In the genomic region with DNA sequence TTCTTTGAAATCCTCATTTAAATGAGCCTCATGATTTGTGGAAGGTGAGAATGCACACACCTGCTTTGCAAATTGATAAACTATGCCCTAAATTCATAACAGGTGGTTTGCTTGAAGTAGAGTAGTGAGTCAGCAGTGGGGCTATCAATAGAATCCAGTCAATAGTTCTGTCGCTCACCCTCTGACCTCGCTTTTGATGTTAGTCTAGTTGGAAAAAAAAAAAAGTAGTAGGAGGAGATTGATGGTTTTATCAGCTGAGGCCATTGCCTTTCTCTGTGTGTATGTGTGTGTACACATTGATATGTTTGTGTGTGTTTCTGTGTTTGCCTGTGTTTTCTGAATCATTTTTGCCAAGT, we compare ENCODE assay signal across 18 cellular contexts.
DNase-seq lines count a peak whose midpoint lies in the region; ATAC-seq and TF ChIP-seq lines count a peak whose summit lies in the region.
"Had no signal": no experiment of that assay in that cellular context is flagged by ENCODE, and none has a peak within 500 bp of the region (broad histone marks: within the 10 kb centered on the region; RNA-seq: fewer than 3 reads in every experiment).

No MANE protein-coding gene starts in this region.

- H3K27ac ChIP-seq in caudate nucleus (ENCODE audit: low read depth, low read length), result no peak overlapping the region

- H3K4me1 Mint-ChIP-seq in activated CD4-positive, alpha-beta memory T cell treated with anti-CD3 and anti-CD28 coated beads for 36 hours (ENCODE audit: low read depth), result no peaks in the 10 kb centered on the region
- H3K4me1 Mint-ChIP-seq: endodermal cell had no signal

- ATAC-seq in GM18502 (IDR thresholded peaks at IDR 0.05; ENCODE audit: poor library complexity, unreplicated experiment) (peak; percentile 86), GM21381 (IDR thresholded peaks at IDR 0.05; ENCODE audit: unreplicated experiment) (peak; percentile 69), HG02973 (IDR thresholded peaks at IDR 0.05; ENCODE audit: unreplicated experiment) (peak; percentile 73)
- ATAC-seq: HCT116; stimulated activated naive B cell treated with anti-CD40 and anti-IgM and Interleukin-4, amounts not matched to agents 10 μg/mL and 1 μg/mL and 100 μg/mL, for 72 hours had no signal

- H3K27me3 Mint-ChIP-seq in activated CD4-positive, alpha-beta memory T cell treated with anti-CD3 and anti-CD28 coated beads for 36 hours, result peaks cover 13% of the 10 kb centered on the region

- H3K4me3 Mint-ChIP-seq in activated CD4-positive, alpha-beta memory T cell treated with anti-CD3 and anti-CD28 coated beads for 36 hours, result no peak overlapping the region
- H3K4me3 Mint-ChIP-seq: endodermal cell; stimulated activated naive B cell treated with anti-CD40 and anti-IgM and Interleukin-4, amounts not matched to agents 10 μg/mL and 1 μg/mL and 100 μg/mL, for 72 hours had no signal

- no peaks in the 10 kb centered on the region for H3K36me3 Mint-ChIP-seq in activated CD4-positive, alpha-beta memory T cell treated with anti-CD3 and anti-CD28 coated beads for 36 hours
- H3K36me3 Mint-ChIP-seq: stimulated activated naive B cell treated with anti-CD40 and anti-IgM and Interleukin-4, amounts not matched to agents 10 μg/mL and 1 μg/mL and 100 μg/mL, for 72 hours had no signal

- H3K4me3 ChIP-seq in foreskin fibroblast (ENCODE audit: low read depth in 1 of 2, low read length in 2 of 2), result no peak overlapping the region

- intact Hi-C loops in activated CD4-positive, alpha-beta memory T cell treated with anti-CD3 and anti-CD28 coated beads for 36 hours (cut with micrococcal nuclease), result no loop called here

- CTCF ChIA-PET in activated CD4-positive, alpha-beta memory T cell treated with anti-CD3 and anti-CD28 coated beads for 36 hours (lab: Charles Lee), result no interaction called here

- POLR2A ChIA-PET in activated CD4-positive, alpha-beta memory T cell treated with anti-CD3 and anti-CD28 coated beads for 36 hours (lab: Charles Lee), result no interaction called here

- H3K9me3 Mint-ChIP-seq in activated CD4-positive, alpha-beta memory T cell treated with anti-CD3 and anti-CD28 coated beads for 36 hours, result peaks cover 3% of the 10 kb centered on the region

- no peak for TF ChIP-seq CTCF in foreskin fibroblast (IDR thresholded peaks at IDR 0.05; ENCODE audit: low read depth, low read length)

- H3K27ac Mint-ChIP-seq in activated CD4-positive, alpha-beta memory T cell treated with anti-CD3 and anti-CD28 coated beads for 36 hours, result no peak overlapping the region
- H3K27ac Mint-ChIP-seq: endodermal cell; stimulated activated naive B cell treated with anti-CD40 and anti-IgM and Interleukin-4, amounts not matched to agents 10 μg/mL and 1 μg/mL and 100 μg/mL, for 72 hours had no signal

- DNase-seq in NCI-H146 treated with DMSO at 0.1 percent for 48 hours (lab: John Stamatoyannopoulos, UW; ENCODE audit: unreplicated experiment) (peak; percentile 44), foreskin fibroblast (no peak), NCI-H2107 treated with DMSO at 0.1 percent for 48 hours (lab: John Stamatoyannopoulos, UW; ENCODE audit: unreplicated experiment) (no peak), caudate nucleus (lab: John Stamatoyannopoulos, UW) (no peak)
- DNase-seq in activated CD4-positive, alpha-beta memory T cell treated with anti-CD3 and anti-CD28 coated beads for 36 hours, result no peak
- DNase-seq: activated naive CD4-positive, alpha-beta T cell; DMS79; endodermal cell; IMR-90; NCI-H774; SHP77; stimulated activated CD4-positive, alpha-beta T cell treated with anti-CD3 and anti-CD28 coated beads, Interleukin-2, amount 100 ng/mL, for 48 hours; stimulated activated naive B cell treated with anti-CD40 and anti-IgM and Interleukin-4, amounts not matched to agents 10 μg/mL and 1 μg/mL and 100 μg/mL, for 72 hours; T-helper 9 cell had no signal
